In the genomic region with DNA sequence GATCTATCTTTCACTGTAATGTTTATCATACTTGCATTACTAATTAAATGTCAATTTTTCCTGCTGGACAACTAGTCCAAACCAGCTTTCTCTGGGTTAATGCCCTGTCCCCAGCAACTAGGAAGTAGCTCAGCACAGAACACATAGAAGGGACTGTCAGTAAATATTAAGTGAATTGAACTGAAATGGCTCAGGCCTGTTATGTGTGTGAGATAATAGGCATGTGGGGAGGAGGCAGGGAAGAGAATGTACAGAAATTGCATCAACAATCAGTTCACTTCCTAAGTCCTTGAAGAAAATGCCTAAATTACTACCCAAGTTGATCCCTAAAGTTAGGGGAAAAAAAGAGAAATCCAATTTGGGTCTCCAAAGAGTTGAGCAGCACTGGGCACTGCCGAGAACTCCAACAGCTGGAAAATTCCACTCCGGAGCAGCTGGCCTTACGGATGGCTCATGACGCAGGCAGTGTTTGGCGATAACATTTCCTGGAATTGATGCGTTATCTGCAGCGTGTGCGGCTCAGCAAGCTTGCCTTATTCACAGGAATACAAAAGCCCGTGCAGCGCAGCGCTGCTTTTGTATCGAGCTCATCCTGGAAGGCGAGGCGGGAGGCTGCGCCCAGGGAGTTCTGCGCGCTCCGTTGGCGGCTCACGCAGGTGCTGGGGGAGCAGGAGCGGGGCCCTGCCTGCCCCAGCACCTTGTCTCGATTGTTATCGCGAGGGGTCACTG, we compare ENCODE assay signal across 11 cellular contexts.
A peak's percentile ranks its signal among the peaks of the same experiment; 100 is the strongest.
DNase-seq lines count a peak whose midpoint lies in the region; ATAC-seq and TF ChIP-seq lines count a peak whose summit lies in the region.
"Had no signal": no experiment of that assay in that cellular context is flagged by ENCODE, and none has a peak within 500 bp of the region (broad histone marks: within the 10 kb centered on the region; RNA-seq: fewer than 3 reads in every experiment).

No MANE protein-coding gene starts in this region.

- H3K27me3 ChIP-seq in esophagus muscularis mucosa (no peaks in the 10 kb centered on the region), upper lobe of left lung (no peaks in the 10 kb centered on the region), HAP-1 (ENCODE audit: low read depth) (no peaks in the 10 kb centered on the region)

- no peaks in the 10 kb centered on the region for H3K9me3 ChIP-seq in esophagus muscularis mucosa
- H3K9me3 ChIP-seq in upper lobe of left lung = no peaks in the 10 kb centered on the region
- H3K9me3 ChIP-seq in HAP-1 = no peaks in the 10 kb centered on the region

- H3K27ac ChIP-seq in esophagus muscularis mucosa (replicated peaks in 1 of 4) = peak overlapping the region in 2 of 4 donors; percentile 11 to 19
- peak overlapping the region in 3 of 4 donors; percentile 15 to 60 (median 44) for H3K27ac ChIP-seq in upper lobe of left lung

- H3K36me3 ChIP-seq in esophagus muscularis mucosa (no peaks in the 10 kb centered on the region), upper lobe of left lung (no peaks in the 10 kb centered on the region), HAP-1 (replicated peaks) (no peaks in the 10 kb centered on the region)

- intact Hi-C loops in esophagus muscularis mucosa (cut with DNase I) = no loop called here

- TF ChIP-seq CTCF in esophagus muscularis mucosa (IDR thresholded peaks at IDR 0.05) (no peak), upper lobe of left lung (IDR thresholded peaks at IDR 0.05) (no peak)

- DNase-seq in NCI-H748 (lab: John Stamatoyannopoulos, UW; ENCODE audit: unreplicated experiment) = peak; percentile 88
- DNase-seq in esophagus muscularis mucosa (ENCODE audit: extremely low spot score) = no peak
- peak; percentile 35 to 97 for DNase-seq in lung microvascular endothelial cell (ENCODE audit: low read depth in 2 of 2)
- peak in 1 of 2 donors; percentile 49 for DNase-seq in upper lobe of left lung
- DNase-seq in HAP-1 (ENCODE audit: low spot score in 2 of 2) = no peak
- DNase-seq in activated CD4-positive, alpha-beta T cell treated with anti-CD3 and anti-CD28 coated beads for 1 hour = no peak
- DNase-seq: activated B cell treated with CpG ODN at 0.5 μM for 24 hours; central memory CD4-positive, alpha-beta T cell; Kasumi-1; SIG-M5 had no signal

- peak overlapping the region in 3 of 4 donors; percentile 11 to 27 (median 17) for H3K4me3 ChIP-seq in esophagus muscularis mucosa
- H3K4me3 ChIP-seq in upper lobe of left lung = peak overlapping the region in 3 of 4 donors; percentile 4 to 22 (median 15)
- H3K4me3 ChIP-seq in HAP-1 = no peak overlapping the region

- 35% methylated on average over 13 of the region's 24 CpGs for WGBS in esophagus muscularis mucosa
- 25% methylated on average over 17 to 24 of the region's 24 CpGs for WGBS in upper lobe of left lung, 2 donors

- TF ChIP-seq EP300 in esophagus muscularis mucosa (IDR thresholded peaks at IDR 0.05) (no peak), upper lobe of left lung (IDR thresholded peaks at IDR 0.05) (peak in 1 of 4 donors; percentile 41)

- peaks cover 0 to 9% (median 4%) of the 10 kb centered on the region in 4 donors for H3K4me1 ChIP-seq in esophagus muscularis mucosa
- peaks cover 0 to 9% (median 0%) of the 10 kb centered on the region in 4 donors for H3K4me1 ChIP-seq in upper lobe of left lung
- no peaks in the 10 kb centered on the region for H3K4me1 ChIP-seq in HAP-1

- TF ChIP-seq POLR2A in esophagus muscularis mucosa (IDR thresholded peaks at IDR 0.05; ENCODE audit: low read depth) (no peak), upper lobe of left lung (IDR thresholded peaks at IDR 0.05) (no peak)

- in situ Hi-C loops in HAP-1 (cut with MboI; ENCODE audit: low sequenced_read_pairs) = no loop called here

- ATAC-seq in upper lobe of left lung (ENCODE audit: low FRiP score in 2 of 2) = no peak
- no peak for ATAC-seq in GM18907 (IDR thresholded peaks at IDR 0.05; ENCODE audit: unreplicated experiment)

Comparison
In these comparisons a context has a peak if more than half of its experiments do, and no peak if none do; other contexts are left out.
1. DNase-seq: peak in NCI-H748 (single experiment) and lung microvascular endothelial cell (2 of 2); none in esophagus muscularis mucosa (single experiment), HAP-1 (0 of 2) and activated CD4-positive, alpha-beta T cell treated with anti-CD3 and anti-CD28 coated beads for 1 hour (single experiment).